29 cellular contexts compared by ENCODE assay signal in the genomic region with DNA sequence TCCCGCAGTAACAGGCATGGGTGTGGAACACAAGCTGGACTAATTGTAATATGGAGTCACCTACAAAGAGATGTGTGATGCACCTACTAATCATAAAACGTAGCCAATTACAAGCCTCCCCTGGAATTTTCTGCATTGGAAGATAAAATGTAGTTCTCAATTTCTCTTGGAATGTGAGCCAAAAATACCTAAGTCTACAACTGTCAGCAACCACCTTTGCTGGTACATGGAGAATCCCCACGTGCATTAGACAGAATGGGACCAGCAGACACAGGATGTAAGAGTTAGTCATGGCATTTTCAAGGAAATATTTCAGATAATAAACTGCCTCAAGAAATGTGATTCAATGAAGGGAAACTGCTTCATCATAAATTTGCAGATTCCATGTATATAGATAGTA.
"Had no signal": no experiment of that assay in that cellular context is flagged by ENCODE, and none has a peak within 500 bp of the region (broad histone marks: within the 10 kb centered on the region; RNA-seq: fewer than 3 reads in every experiment).

No MANE protein-coding gene starts in this region.

- H3K36me3 ChIP-seq: brain microvascular endothelial cell, Peyer's patch, WERI-Rb-1 had no signal

- H3K4me3 ChIP-seq: Peyer's patch, SK-N-MC had no signal

- H3K27ac ChIP-seq: brain microvascular endothelial cell, Peyer's patch, SK-N-MC, WERI-Rb-1 had no signal

- H3K27me3 ChIP-seq: brain microvascular endothelial cell, Peyer's patch had no signal

- DNase-seq: activated CD4-positive, alpha-beta memory T cell treated with anti-CD3 and anti-CD28 coated beads, Interleukin-2, amount 10 ng/mL, durations not matched to agents 7 days and 5 days; activated CD4-positive, alpha-beta T cell treated with anti-CD3 and anti-CD28 coated beads for 1 hour; activated CD4-positive, alpha-beta T cell treated with anti-CD3 and anti-CD28 coated beads for 48 hours; activated CD4-positive, CD25-positive, alpha-beta regulatory T cell; activated CD8-positive, alpha-beta memory T cell treated with anti-CD3 and anti-CD28 coated beads for 24 hours; activated CD8-positive, alpha-beta memory T cell treated with anti-CD3 and anti-CD28 coated beads, Interleukin-2, amount 10 ng/mL, durations not matched to agents 7 days and 5 days; activated CD8-positive, alpha-beta memory T cell treated with anti-CD3 and anti-CD28 coated beads, Interleukin-2, amount 50 U/mL, for 48 hours; activated effector memory CD4-positive, alpha-beta T cell treated with Interleukin-2 at 50 U/mL for 16 hours; activated naive CD4-positive, alpha-beta T cell treated with anti-CD3 and anti-CD28 coated beads, Interleukin-2, amount 10 ng/mL, durations not matched to agents 7 days and 5 days; activated naive CD8-positive, alpha-beta T cell treated with anti-CD3 and anti-CD28 coated beads, Interleukin-2, amount 50 U/mL, for 24 hours; activated T-cell treated with anti-CD3 and anti-CD28 coated beads, Interleukin-2, amount 50 U/mL, for 48 hours; anterior cingulate cortex; brain microvascular endothelial cell; Karpas-422; KBM-7; NCI-H1105; NCI-H1417 treated with DMSO at 0.1 percent for 48 hours; NCI-H187 treated with DMSO at 0.1 percent for 48 hours; NCI-H2081; NCI-H2171 treated with DMSO at 0.1 percent for 48 hours; NCI-H2227 treated with DMSO at 0.1 percent for 48 hours; NCI-H446 treated with DMSO at 0.1 percent for 48 hours; NCI-H524; Peyer's patch; Right ventricle myocardium superior; RPMI8226; T1000; WERI-Rb-1 had no signal

- H3K9me3 ChIP-seq: Peyer's patch had no signal

- ATAC-seq: activated CD8-positive, alpha-beta memory T cell treated with anti-CD3 and anti-CD28 coated beads, Interleukin-2, amount 10 ng/mL, durations not matched to agents 7 days and 5 days; activated naive CD8-positive, alpha-beta T cell treated with anti-CD3 and anti-CD28 coated beads, Interleukin-2, amount 50 U/mL, for 24 hours had no signal

- H3K4me1 ChIP-seq: Peyer's patch had no signal
